In genomic region chr17:58631523-58632323, GRCh38 we compare ENCODE assay signal across 8 cellular contexts.
DNase-seq lines count a peak whose midpoint lies in the region; ATAC-seq and TF ChIP-seq lines count a peak whose summit lies in the region.

No MANE protein-coding gene starts in this region.

- peak overlapping the region; percentile 92 for H3K27ac ChIP-seq in hepatocyte
- H3K27ac ChIP-seq in uterus, result peak overlapping the region; percentile 78 to 88

- H3K9me2 ChIP-seq in hepatocyte (replicated peaks; ENCODE audit: insufficient read depth), result no peaks in the 10 kb centered on the region

- no peak overlapping the region for H3K4me3 Mint-ChIP-seq in T-helper 2 cell treated with Interferon-gamma antibody and Interleukin-4, amounts not matched to agents 5 μg/mL and 100 μg/mL, for 36 hours

- peak; percentile 76 to 90 for TF ChIP-seq POLR2A in uterus (IDR thresholded peaks at IDR 0.05)

- H3K4me2 ChIP-seq in hepatocyte, result peak overlapping the region; percentile 71

- H3K36me3 ChIP-seq in hepatocyte (replicated peaks; ENCODE audit: insufficient read depth, low read depth), result no peaks in the 10 kb centered on the region
- H3K36me3 ChIP-seq in uterus, result no peaks in the 10 kb centered on the region

- no peaks in the 10 kb centered on the region for H3K9me3 ChIP-seq in hepatocyte (ENCODE audit: low read depth)
- H3K9me3 ChIP-seq in uterus, result no peaks in the 10 kb centered on the region

- ATAC-seq in GM18499 (IDR thresholded peaks at IDR 0.05; ENCODE audit: insufficient read depth, unreplicated experiment) (peak; percentile 59), HG02885 (IDR thresholded peaks at IDR 0.05; ENCODE audit: poor library complexity, unreplicated experiment) (peak; percentile 84)

- H3K27me3 ChIP-seq in hepatocyte (no peaks in the 10 kb centered on the region), uterus (no peaks in the 10 kb centered on the region)

- peaks cover 4% of the 10 kb centered on the region for H3K4me1 ChIP-seq in hepatocyte (ENCODE audit: insufficient read depth)
- no peaks in the 10 kb centered on the region for H3K4me1 ChIP-seq in uterus

- no peaks in the 10 kb centered on the region for H3K27me3 Mint-ChIP-seq in T-helper 2 cell treated with Interferon-gamma antibody and Interleukin-4, amounts not matched to agents 5 μg/mL and 100 μg/mL, for 36 hours (ENCODE audit: low read depth)

- DNase-seq in NCI-H1694 treated with DMSO at 0.1 percent for 48 hours (lab: John Stamatoyannopoulos, UW) (peak; percentile 99), astrocyte of the cerebellum (ENCODE audit: low read depth) (peak; percentile 98), hepatocyte (ENCODE audit: low spot score) (peak; percentile 98), putamen (ENCODE audit: low spot score) (peak; percentile 96), uterus (peak; percentile 93 to 95)
- peak; percentile 95 for DNase-seq in T-helper 2 cell treated with Interferon-gamma antibody and Interleukin-4, amounts not matched to agents 5 μg/mL and 100 μg/mL, for 36 hours (ENCODE audit: low spot score)

- no peaks in the 10 kb centered on the region for H4K20me1 ChIP-seq in hepatocyte (ENCODE audit: insufficient read depth, poor library complexity, severe bottlenecking)

- peak overlapping the region; percentile 80 for H2AFZ ChIP-seq in hepatocyte

- 1% methylated on average over 30 of the region's 30 CpGs for WGBS in hepatocyte (ENCODE audit: low lambda C conversion rate, missing lambda C conversion rate)

- in situ Hi-C loops in astrocyte of the cerebellum (cut with HindIII; ENCODE audit: low sequenced_read_pairs), result no loop called here

- H3K27ac Mint-ChIP-seq in T-helper 2 cell treated with Interferon-gamma antibody and Interleukin-4, amounts not matched to agents 5 μg/mL and 100 μg/mL, for 36 hours, result no peak overlapping the region

- peak overlapping the region; percentile 25 for H3K4me3 ChIP-seq in astrocyte of the cerebellum (ENCODE audit: low read depth, low read length)
- H3K4me3 ChIP-seq in hepatocyte, result peak overlapping the region; percentile 11
- H3K4me3 ChIP-seq in uterus, result peak overlapping the region; percentile 31 to 34

- H3K36me3 Mint-ChIP-seq in T-helper 2 cell treated with Interferon-gamma antibody and Interleukin-4, amounts not matched to agents 5 μg/mL and 100 μg/mL, for 36 hours (ENCODE audit: low read depth), result no peaks in the 10 kb centered on the region

- H3K9me3 Mint-ChIP-seq in T-helper 2 cell treated with Interferon-gamma antibody and Interleukin-4, amounts not matched to agents 5 μg/mL and 100 μg/mL, for 36 hours, result no peaks in the 10 kb centered on the region

- H3K79me2 ChIP-seq in hepatocyte, result no peaks in the 10 kb centered on the region

- H3K4me1 Mint-ChIP-seq in T-helper 2 cell treated with Interferon-gamma antibody and Interleukin-4, amounts not matched to agents 5 μg/mL and 100 μg/mL, for 36 hours (ENCODE audit: low read depth), result peaks cover 8% of the 10 kb centered on the region

- intact Hi-C loops in uterus (cut with DNase I; ENCODE audit: low total_unique reads), result no loop called here

- no peak for TF ChIP-seq CTCF in astrocyte of the cerebellum (IDR thresholded peaks at IDR 0.05; ENCODE audit: low read depth, low read length, missing control alignments)
- TF ChIP-seq CTCF in hepatocyte (IDR thresholded peaks at IDR 0.05; ENCODE audit: poor library complexity), result peak; percentile 37
- peak; percentile 2 to 47 (median 16) for TF ChIP-seq CTCF in uterus (IDR thresholded peaks at IDR 0.05)

Comparison
In these comparisons a context has a peak if more than half of its experiments do, and no peak if none do; other contexts are left out.
1. Peak in every context shown above with its lines: DNase-seq, ATAC-seq, H3K4me3 ChIP-seq and H3K27ac ChIP-seq.